In genomic region chr17:21513012-21513570, GRCh38 we compare ENCODE assay signal across 7 cellular contexts.
DNase-seq lines count a peak whose midpoint lies in the region; FAIRE-seq and TF ChIP-seq lines count a peak whose summit lies in the region.

No MANE protein-coding gene starts in this region.

- no peaks in the 10 kb centered on the region for H3K27me3 ChIP-seq in SU-DHL-6 (ENCODE audit: low read length)
- no peaks in the 10 kb centered on the region for H3K27me3 ChIP-seq in trophoblast cell (ENCODE audit: insufficient read depth, low read length)
- H3K27me3 ChIP-seq in tibial nerve, result no peaks in the 10 kb centered on the region

- H3K18ac ChIP-seq in trophoblast cell (ENCODE audit: low read length), result no peak overlapping the region

- no peak overlapping the region for H3K14ac ChIP-seq in trophoblast cell (ENCODE audit: low read length)

- no peaks in the 10 kb centered on the region for H3K79me1 ChIP-seq in trophoblast cell (ENCODE audit: low read length)

- H3K4me3 ChIP-seq in SU-DHL-6 (ENCODE audit: insufficient read depth, low read length, poor library complexity, severe bottlenecking) (no peak overlapping the region), trophoblast cell (ENCODE audit: low read depth, low read length) (no peak overlapping the region), tibial nerve (peak overlapping the region in 1 of 4 donors; percentile 7)

- no peak overlapping the region for H2AK5ac ChIP-seq in trophoblast cell (ENCODE audit: low read length)

- no peak overlapping the region for H3K23ac ChIP-seq in trophoblast cell (ENCODE audit: low read length)

- no peaks in the 10 kb centered on the region for H4K20me1 ChIP-seq in SU-DHL-6 (ENCODE audit: low read depth, low read length)

- H3K9me3 ChIP-seq in SU-DHL-6 (ENCODE audit: insufficient read depth, low read length), result no peaks in the 10 kb centered on the region
- no peaks in the 10 kb centered on the region for H3K9me3 ChIP-seq in trophoblast cell (ENCODE audit: insufficient read depth, low read depth, low read length)
- no peaks in the 10 kb centered on the region for H3K9me3 ChIP-seq in tibial nerve

- no peak overlapping the region for H3K27ac ChIP-seq in SU-DHL-6 (ENCODE audit: low read depth, low read length)
- no peak overlapping the region for H3K27ac ChIP-seq in trophoblast cell (ENCODE audit: low read depth, low read length)
- H3K27ac ChIP-seq in tibial nerve, result peak overlapping the region in 1 of 4 donors; percentile 22

- H4K12ac ChIP-seq in trophoblast cell (ENCODE audit: low read depth, low read length), result no peak overlapping the region

- H3K27ac Mint-ChIP-seq in glutamatergic neuron (ENCODE audit: unreplicated experiment), result no peak overlapping the region

- TF ChIP-seq CTCF in SU-DHL-6 (IDR thresholded peaks at IDR 0.05; ENCODE audit: insufficient read depth, low read length, poor library complexity, severe bottlenecking) (peak; percentile 70), glutamatergic neuron (IDR thresholded peaks at IDR 0.05; ENCODE audit: partially characterized antibody, unreplicated experiment) (peak; percentile 88), tibial nerve (IDR thresholded peaks at IDR 0.05) (peak; percentile 76 to 85 (median 80))

- peaks cover 4% of the 10 kb centered on the region for H3K27me3 Mint-ChIP-seq in glutamatergic neuron (ENCODE audit: unreplicated experiment)

- no peaks in the 10 kb centered on the region for H3K36me3 Mint-ChIP-seq in glutamatergic neuron (ENCODE audit: unreplicated experiment)

- no peak overlapping the region for H3K4ac ChIP-seq in trophoblast cell (ENCODE audit: low read depth, low read length)

- no peak overlapping the region for H4K8ac ChIP-seq in trophoblast cell (ENCODE audit: low read depth, low read length)

- no peak overlapping the region for H3K4me3 Mint-ChIP-seq in glutamatergic neuron (ENCODE audit: unreplicated experiment)

- peaks cover 16% of the 10 kb centered on the region for H3K4me1 Mint-ChIP-seq in glutamatergic neuron (ENCODE audit: low read depth, unreplicated experiment)

- TF ChIP-seq POLR2A in GM12892 (IDR thresholded peaks at IDR 0.05; ENCODE audit: low read depth, low read length) (no peak), tibial nerve (IDR thresholded peaks at IDR 0.05) (no peak)

- no peak overlapping the region for H4K91ac ChIP-seq in trophoblast cell (ENCODE audit: low read depth, low read length)

- H2BK120ac ChIP-seq in trophoblast cell (ENCODE audit: insufficient read depth, low read length, poor library complexity), result peak overlapping the region; percentile 45

- peaks cover 0 to 8% of the 10 kb centered on the region in 2 experiments for H3K4me1 ChIP-seq in trophoblast cell (ENCODE audit: control insufficient read depth in 1 of 2, insufficient read depth in 2 of 2, low read length in 2 of 2)
- H3K4me1 ChIP-seq in tibial nerve, result peaks cover 0 to 19% (median 0%) of the 10 kb centered on the region in 4 donors

- H2AFZ ChIP-seq in SU-DHL-6 (ENCODE audit: low read depth, low read length, severe bottlenecking) (no peak overlapping the region), trophoblast cell (ENCODE audit: insufficient read depth, low read length, poor library complexity) (no peak overlapping the region)

- peak overlapping the region; percentile 38 for H3K4me2 ChIP-seq in SU-DHL-6 (ENCODE audit: low read depth, low read length, poor library complexity, severe bottlenecking)
- peak overlapping the region; percentile 50 for H3K4me2 ChIP-seq in trophoblast cell (ENCODE audit: low read length)

- peaks cover 2% of the 10 kb centered on the region for H3K9me3 Mint-ChIP-seq in glutamatergic neuron (ENCODE audit: unreplicated experiment)

- H3K9ac ChIP-seq in SU-DHL-6 (ENCODE audit: low read length) (no peak overlapping the region), trophoblast cell (ENCODE audit: low read length) (no peak overlapping the region)

- no peaks in the 10 kb centered on the region for H3F3A ChIP-seq in SU-DHL-6 (ENCODE audit: insufficient read depth)

- no peaks in the 10 kb centered on the region for H3K36me3 ChIP-seq in SU-DHL-6 (ENCODE audit: low read length)
- H3K36me3 ChIP-seq in trophoblast cell (ENCODE audit: control insufficient read depth in 1 of 2, insufficient read depth in 2 of 2, low read length in 2 of 2), result no peaks in the 10 kb centered on the region
- H3K36me3 ChIP-seq in tibial nerve, result no peaks in the 10 kb centered on the region

- no peak for FAIRE-seq in GM12892 (lab: Jason Lieb, UNC)

- H2BK12ac ChIP-seq in trophoblast cell (ENCODE audit: low read length), result no peak overlapping the region

- DNase-seq in GM12892 (ENCODE audit: insufficient read length) (peak; percentile 77), Kasumi-1 (lab: John Stamatoyannopoulos, UW) (peak; percentile 13 to 34), glutamatergic neuron (peak; percentile 88), trophoblast cell (peak; percentile 46 to 87), tibial nerve (ENCODE audit: low spot score in 2 of 2) (peak; percentile 52 to 70)
- DNase-seq in activated naive CD4-positive, alpha-beta T cell treated with anti-CD3 and anti-CD28 coated beads, Interleukin-2, amount 50 U/mL, for 16 hours, result peak; percentile 75

- no peak for TF ChIP-seq EP300 in tibial nerve (IDR thresholded peaks at IDR 0.05)

- WGBS in trophoblast cell (ENCODE audit: extremely low coverage, insufficient coverage, insufficient read length), result no CpG with 5 or more reads among the region's 24 CpGs
- WGBS in tibial nerve, 2 donors, result 5% methylated on average over 21 to 24 of the region's 24 CpGs

- no peak overlapping the region for H2BK5ac ChIP-seq in trophoblast cell (ENCODE audit: low read depth, low read length, poor library complexity)

- no peaks in the 10 kb centered on the region for H3K9me2 ChIP-seq in SU-DHL-6 (replicated peaks; ENCODE audit: insufficient read depth, low read length)

- H3K79me2 ChIP-seq in SU-DHL-6 (ENCODE audit: insufficient read depth, low read length), result no peaks in the 10 kb centered on the region
- no peaks in the 10 kb centered on the region for H3K79me2 ChIP-seq in trophoblast cell (ENCODE audit: control insufficient read depth, insufficient read depth, low read length, poor library complexity)

Comparison
In these comparisons a context has a peak if more than half of its experiments do, and no peak if none do; other contexts are left out.
1. DNase-seq: peak in every context shown above with its lines; median percentile 88 in glutamatergic neuron; 77 in GM12892; 75 in activated naive CD4-positive, alpha-beta T cell treated with anti-CD3 and anti-CD28 coated beads, Interleukin-2, amount 50 U/mL, for 16 hours; 66 in trophoblast cell; 61 in tibial nerve; 24 in Kasumi-1.